Comparison of ENCODE assay signal across 8 cellular contexts in the genomic region with DNA sequence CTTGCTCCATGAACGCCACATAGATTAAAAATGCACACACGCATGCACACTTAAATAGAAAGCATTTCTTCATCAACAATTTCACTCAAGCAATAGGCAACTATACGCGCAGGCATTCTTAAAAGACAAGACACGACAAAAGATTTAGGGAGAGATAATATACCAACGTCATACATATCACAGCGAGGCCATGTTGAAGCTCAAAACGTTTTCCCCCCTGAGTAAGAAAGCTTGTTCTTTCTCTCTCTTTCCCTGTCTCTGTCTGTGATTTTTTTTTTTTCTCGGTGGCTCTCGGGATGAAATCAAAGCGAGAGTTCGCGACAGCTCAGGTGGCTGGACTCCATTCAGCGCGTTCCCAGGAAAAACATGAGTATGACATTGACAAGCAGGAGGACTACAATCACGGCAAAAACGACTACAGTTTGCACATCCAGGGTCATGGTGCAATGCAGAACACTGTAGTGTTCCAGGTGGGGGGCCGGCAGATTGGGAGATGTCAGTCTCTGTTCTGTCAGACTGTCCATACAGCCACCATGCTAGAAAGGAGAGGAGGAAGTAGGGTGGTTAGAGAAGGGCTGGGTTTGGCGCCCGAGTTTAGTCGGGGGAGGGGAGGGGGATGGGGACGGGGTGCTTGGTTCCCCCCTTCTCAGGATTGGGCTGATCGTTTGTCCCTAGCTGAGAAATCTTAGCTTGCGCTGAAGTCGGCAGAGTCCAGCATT. TPM values are rescaled to one million over a fixed set of nuclear protein-coding genes. Genes with fewer than 3 reads are reported as not detected.
DNase-seq lines count a peak whose midpoint lies in the region; ATAC-seq and TF ChIP-seq lines count a peak whose summit lies in the region.

No MANE protein-coding gene starts in this region.

- no peak for TF ChIP-seq CTCF in GM13977 (IDR thresholded peaks at IDR 0.05; ENCODE audit: extremely low read depth, insufficient read depth, missing control alignments)

- no peaks in the 10 kb centered on the region for H3K9me3 ChIP-seq in CD4-positive, alpha-beta memory T cell (ENCODE audit: control insufficient read depth in 1 of 2, low read length in 2 of 2)
- H3K9me3 ChIP-seq in KOPT-K1 (ENCODE audit: insufficient read depth, low read length, poor library complexity, severe bottlenecking) (no peaks in the 10 kb centered on the region), esophagus (ENCODE audit: control insufficient read depth in 2 of 2, insufficient read depth in 1 of 2, low read depth in 1 of 2, low read length in 1 of 2) (no peaks in the 10 kb centered on the region), neuron (ENCODE audit: low read length) (no peaks in the 10 kb centered on the region)

- POLR2A ChIA-PET in CD4-positive, alpha-beta memory T cell (lab: Charles Lee; ENCODE audit: partially characterized antibody) = interaction anchor here (0.8 to 2.0 kb wide), 8 partner anchors 8 to 1281 kb away, joined by 3 to 15 read pairs (median 4); a partner anchor contains a TSS
- POLR2A ChIA-PET in activated CD4-positive, alpha-beta T cell treated with anti-CD3 and anti-CD28 coated beads, Interleukin-2, amount 10 ng/mL, durations not matched to agents 7 days and 5 days (lab: Charles Lee) = interaction anchor here (0.6 to 1.1 kb wide), 2 partner anchors 8 to 11 kb away, joined by 3 to 4 read pairs; no protein-coding TSS in a partner anchor

- CTCF ChIA-PET in CD4-positive, alpha-beta memory T cell (lab: Charles Lee; ENCODE audit: partially characterized antibody) = interaction anchor here (1.2 kb wide), 1 partner anchor 14 kb away, joined by 3 read pairs; no protein-coding TSS in a partner anchor
- CTCF ChIA-PET in activated CD4-positive, alpha-beta T cell treated with anti-CD3 and anti-CD28 coated beads, Interleukin-2, amount 10 ng/mL, durations not matched to agents 7 days and 5 days (lab: Charles Lee) = interaction anchor here (1.1 to 1.5 kb wide), 3 partner anchors 11 to 27 kb away, joined by 3 to 4 read pairs (median 3); no protein-coding TSS in a partner anchor

- WGBS in esophagus, 2 donors = 1 to 24% methylated on average over 25 of the region's 25 CpGs

- peak; percentile 26 for ATAC-seq in GM21423 (IDR thresholded peaks at IDR 0.05; ENCODE audit: unreplicated experiment)

- peak overlapping the region; percentile 74 to 77 for H3K4me3 ChIP-seq in CD4-positive, alpha-beta memory T cell (ENCODE audit: low read length in 2 of 2)
- H3K4me3 ChIP-seq in esophagus (ENCODE audit: low read depth in 1 of 2, low read length in 2 of 2) = peak overlapping the region; percentile 57 to 68
- H3K4me3 ChIP-seq in neuron (ENCODE audit: low read length) = peak overlapping the region; percentile 65

- peaks cover 0 to 9% of the 10 kb centered on the region in 2 donors for H3K36me3 Mint-ChIP-seq in CD4-positive, alpha-beta memory T cell
- H3K36me3 Mint-ChIP-seq in activated CD4-positive, alpha-beta T cell treated with anti-CD3 and anti-CD28 coated beads, Interleukin-2, amount 10 ng/mL, durations not matched to agents 7 days and 5 days (ENCODE audit: low read depth) = peaks cover 4% of the 10 kb centered on the region

- no peaks in the 10 kb centered on the region for H3K27me3 Mint-ChIP-seq in CD4-positive, alpha-beta memory T cell
- H3K27me3 Mint-ChIP-seq in activated CD4-positive, alpha-beta T cell treated with anti-CD3 and anti-CD28 coated beads, Interleukin-2, amount 10 ng/mL, durations not matched to agents 7 days and 5 days = no peaks in the 10 kb centered on the region

- in situ Hi-C loops in GM13977 (cut with MboI; ENCODE audit: low pct_unique_long_range_greater_than_20kb, low sequenced_read_pairs, unreplicated experiment) = no loop called here

- H3K4me1 ChIP-seq in CD4-positive, alpha-beta memory T cell (ENCODE audit: insufficient read depth, low read length) = peaks cover 20% of the 10 kb centered on the region
- H3K4me1 ChIP-seq in esophagus (ENCODE audit: control insufficient read depth in 2 of 2, insufficient read depth in 2 of 2, low read length in 1 of 2) (peaks cover 0 to 2% of the 10 kb centered on the region in 2 donors), neuron (ENCODE audit: insufficient read depth, low read length) (peaks cover 33% of the 10 kb centered on the region)

- H3K4me3 Mint-ChIP-seq in CD4-positive, alpha-beta memory T cell = peak overlapping the region; percentile 94 to 99 (median 98)
- peak overlapping the region; percentile 99 for H3K4me3 Mint-ChIP-seq in activated CD4-positive, alpha-beta T cell treated with anti-CD3 and anti-CD28 coated beads, Interleukin-2, amount 10 ng/mL, durations not matched to agents 7 days and 5 days

- H3K27me3 ChIP-seq in CD4-positive, alpha-beta memory T cell (ENCODE audit: insufficient read depth, low read length) = no peaks in the 10 kb centered on the region
- H3K27me3 ChIP-seq in esophagus (ENCODE audit: control insufficient read depth in 1 of 2, insufficient read depth in 2 of 2, low read length in 2 of 2) (no peaks in the 10 kb centered on the region), neuron (ENCODE audit: insufficient read depth, low read length) (no peaks in the 10 kb centered on the region)

- peak overlapping the region; percentile 94 to 99 (median 98) for H3K27ac Mint-ChIP-seq in CD4-positive, alpha-beta memory T cell
- H3K27ac Mint-ChIP-seq in activated CD4-positive, alpha-beta T cell treated with anti-CD3 and anti-CD28 coated beads, Interleukin-2, amount 10 ng/mL, durations not matched to agents 7 days and 5 days = peak overlapping the region; percentile 99

- peak overlapping the region; percentile 79 for H3K27ac ChIP-seq in CD4-positive, alpha-beta memory T cell (ENCODE audit: low read depth, low read length)
- peak overlapping the region; percentile 92 for H3K27ac ChIP-seq in KOPT-K1 (ENCODE audit: low read depth, low read length, poor library complexity, severe bottlenecking)
- H3K27ac ChIP-seq in esophagus (ENCODE audit: low read depth in 2 of 2, low read length in 1 of 2) = peak overlapping the region; percentile 82 to 94

- no peaks in the 10 kb centered on the region for H3K9me3 Mint-ChIP-seq in CD4-positive, alpha-beta memory T cell
- no peaks in the 10 kb centered on the region for H3K9me3 Mint-ChIP-seq in activated CD4-positive, alpha-beta T cell treated with anti-CD3 and anti-CD28 coated beads, Interleukin-2, amount 10 ng/mL, durations not matched to agents 7 days and 5 days

- H3K4me1 Mint-ChIP-seq in CD4-positive, alpha-beta memory T cell = peaks cover 16 to 38% (median 17%) of the 10 kb centered on the region in 4 donors
- peaks cover 41% of the 10 kb centered on the region for H3K4me1 Mint-ChIP-seq in activated CD4-positive, alpha-beta T cell treated with anti-CD3 and anti-CD28 coated beads, Interleukin-2, amount 10 ng/mL, durations not matched to agents 7 days and 5 days

- H2AFZ ChIP-seq in neuron (ENCODE audit: low read depth, low read length) = no peak overlapping the region

- peak; percentile 39 to 54 (median 41) for DNase-seq in CD4-positive, alpha-beta memory T cell
- peak; percentile 27 for DNase-seq in activated CD4-positive, alpha-beta T cell treated with anti-CD3 and anti-CD28 coated beads, Interleukin-2, amount 10 ng/mL, durations not matched to agents 7 days and 5 days
- DNase-seq in cortex of kidney (lab: John Stamatoyannopoulos, UW) = no peak
- no peak for DNase-seq in GM13977 (ENCODE audit: low spot score)

- H3K36me3 ChIP-seq in CD4-positive, alpha-beta memory T cell (ENCODE audit: insufficient read depth, low read length) = no peaks in the 10 kb centered on the region
- H3K36me3 ChIP-seq in KOPT-K1 (ENCODE audit: insufficient read depth, low read length) = no peaks in the 10 kb centered on the region
- H3K36me3 ChIP-seq in esophagus (ENCODE audit: control insufficient read depth in 2 of 2, insufficient read depth in 2 of 2, low read length in 1 of 2) = no peaks in the 10 kb centered on the region
- H3K36me3 ChIP-seq in neuron (ENCODE audit: insufficient read depth, low read length) = no peaks in the 10 kb centered on the region

- intact Hi-C loops in CD4-positive, alpha-beta memory T cell (cut with micrococcal nuclease) = loop anchor here (2.0 to 10.0 kb wide), 4 partner anchors 189 to 1281 kb away; a partner anchor contains a TSS

RNA-seq across cellular contexts. Expression of a gene that starts 30.7 kb away (rescaled TPM):
- total RNA-seq in CD4-positive, alpha-beta memory T cell = 10 to 100 TPM; 23.1 to 27.4 TPM
- polyA plus RNA-seq in CD4-positive, alpha-beta memory T cell = 1 to 10 TPM; 4.4 to 4.7 TPM
- total RNA-seq in activated CD4-positive, alpha-beta T cell treated with anti-CD3 and anti-CD28 coated beads, Interleukin-2, amount 10 ng/mL, durations not matched to agents 7 days and 5 days = 10 to 100 TPM; 21.6 to 22.3 TPM
- 10 to 100 TPM in 1 of 2 donors, 1 to 10 TPM in 1; 5.0 to 12.0 TPM for polyA plus RNA-seq in esophagus

Comparison
In these comparisons a context has a peak if more than half of its experiments do, and no peak if none do; other contexts are left out.
1. DNase-seq: peak in CD4-positive, alpha-beta memory T cell (5 of 5) and activated CD4-positive, alpha-beta T cell treated with anti-CD3 and anti-CD28 coated beads, Interleukin-2, amount 10 ng/mL, durations not matched to agents 7 days and 5 days (single experiment); none in cortex of kidney (single experiment) and GM13977 (single experiment).
2. Peak in every context shown above with its lines, with median percentiles within 50 percentile points of each other: H3K27ac ChIP-seq and H3K4me3 ChIP-seq.